In the genomic region with DNA sequence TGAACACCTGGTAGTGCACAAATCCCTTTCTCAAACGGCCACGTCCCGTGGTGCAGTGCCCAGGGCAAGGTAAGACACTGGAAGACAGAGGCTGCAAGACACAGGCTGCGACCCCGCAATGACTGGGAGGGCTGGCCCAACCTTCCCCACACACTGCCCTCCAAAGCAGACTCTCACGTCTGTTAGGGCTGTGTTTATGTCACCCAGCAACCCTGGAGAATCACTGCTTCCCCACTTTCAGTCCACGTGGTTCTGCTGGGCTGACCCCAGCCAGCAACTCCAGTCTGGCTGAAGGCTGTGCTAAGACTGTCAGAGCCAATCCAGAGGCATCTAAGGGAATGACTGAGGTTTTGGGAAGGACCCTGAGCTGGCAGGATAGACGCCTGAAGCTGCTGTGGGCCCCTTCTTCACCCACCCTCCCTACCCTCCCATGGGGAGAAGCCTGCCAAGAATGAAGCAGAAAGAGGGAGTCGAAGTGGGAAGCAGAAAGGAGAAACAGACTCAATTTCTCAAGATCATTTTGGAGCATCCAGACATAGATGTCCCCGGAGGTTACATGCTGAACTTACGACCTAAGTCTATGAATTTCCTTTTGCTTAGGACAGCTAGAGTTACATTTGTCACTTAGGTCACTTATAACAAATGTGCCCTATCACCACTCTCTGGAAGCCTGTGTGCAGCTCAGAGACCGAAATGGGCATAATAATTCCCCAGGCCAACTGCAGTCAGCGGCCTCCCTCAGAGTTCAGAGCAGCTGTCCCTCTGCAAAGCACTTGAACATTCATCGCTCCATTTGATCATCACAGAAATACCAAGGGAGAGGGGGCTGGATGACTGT, we compare ENCODE assay signal across 12 cellular contexts. TPM values are rescaled to one million over a fixed set of nuclear protein-coding genes. Genes with fewer than 3 reads are reported as not detected.
DNase-seq lines count a peak whose midpoint lies in the region; ATAC-seq and TF ChIP-seq lines count a peak whose summit lies in the region.
"Had no signal": no experiment of that assay in that cellular context is flagged by ENCODE, and none has a peak within 500 bp of the region (broad histone marks: within the 10 kb centered on the region; RNA-seq: fewer than 3 reads in every experiment).

No MANE protein-coding gene starts in this region.

- peak overlapping the region; percentile 10 to 34 for H3K27ac ChIP-seq in breast epithelium
- no peak overlapping the region for H3K27ac ChIP-seq in mammary epithelial cell (ENCODE audit: insufficient read depth, low read depth, low read length)
- peak overlapping the region; percentile 65 for H3K27ac ChIP-seq in fibroblast of lung (ENCODE audit: insufficient read depth, low read length)
- H3K27ac ChIP-seq in muscle layer of colon (ENCODE audit: low read depth, low read length), result peak overlapping the region; percentile 67
- peak overlapping the region; percentile 13 for H3K27ac ChIP-seq in upper lobe of right lung

- BruUV-seq in mammary epithelial cell (replicated peaks; lab: Mats Ljungman, UMichigan), result no TSS peak

- no peaks in the 10 kb centered on the region for H4K20me1 ChIP-seq in mammary epithelial cell (ENCODE audit: insufficient read depth, low read length)
- H4K20me1 ChIP-seq in fibroblast of lung (ENCODE audit: control insufficient read depth, extremely low read depth, insufficient read depth, low read length), result no peaks in the 10 kb centered on the region

- no peaks in the 10 kb centered on the region for H3K9me3 ChIP-seq in breast epithelium
- H3K9me3 ChIP-seq in mammary epithelial cell (replicated peaks; ENCODE audit: insufficient read depth, low read length), result no peaks in the 10 kb centered on the region
- H3K9me3 ChIP-seq in fibroblast of lung (ENCODE audit: control insufficient read depth, insufficient read depth, low read depth, low read length), result no peaks in the 10 kb centered on the region
- H3K9me3 ChIP-seq in muscle layer of colon (ENCODE audit: low read length), result no peaks in the 10 kb centered on the region
- no peaks in the 10 kb centered on the region for H3K9me3 ChIP-seq in upper lobe of right lung

- dilution Hi-C loops in mammary epithelial cell (cut with HindIII; ENCODE audit: low sequenced_read_pairs), result no loop called here

- CTCF ChIA-PET in mammary epithelial cell (lab: Charles Lee; ENCODE audit: low non-redundant PET), result no interaction called here

- H3K79me2 ChIP-seq in mammary epithelial cell (ENCODE audit: insufficient read depth, low read length) (no peaks in the 10 kb centered on the region), fibroblast of lung (ENCODE audit: control insufficient read depth, insufficient read depth, low read length) (no peaks in the 10 kb centered on the region)

- TF ChIP-seq CTCF in breast epithelium (IDR thresholded peaks at IDR 0.05) (no peak), mammary epithelial cell (conservative IDR thresholded peaks at IDR 0.05 in 1 of 2, IDR thresholded peaks at IDR 0.05 in 1 of 2; ENCODE audit: extremely low read depth in 1 of 2, insufficient read depth in 1 of 2, low read depth in 1 of 2, low read length in 2 of 2) (no peak), fibroblast of lung (conservative IDR thresholded peaks at IDR 0.05 in 1 of 2, IDR thresholded peaks at IDR 0.05 in 1 of 2; ENCODE audit: low read depth in 1 of 2, low read length in 2 of 2) (no peak), upper lobe of right lung (IDR thresholded peaks at IDR 0.05) (no peak)

- H3K36me3 ChIP-seq in breast epithelium (no peaks in the 10 kb centered on the region), mammary epithelial cell (ENCODE audit: insufficient read depth, low read length) (no peaks in the 10 kb centered on the region), fibroblast of lung (ENCODE audit: control insufficient read depth, insufficient read depth, low read length) (peaks cover 3% of the 10 kb centered on the region), muscle layer of colon (ENCODE audit: insufficient read depth, low read length) (peaks cover 4% of the 10 kb centered on the region), upper lobe of right lung (peaks cover 4% of the 10 kb centered on the region)

- ATAC-seq in upper lobe of right lung (peak; percentile 92), HG02623 (IDR thresholded peaks at IDR 0.05; ENCODE audit: unreplicated experiment) (no peak)

- in situ Hi-C loops in mammary epithelial cell (cut with MboI; ENCODE audit: low sequenced_read_pairs in 2 of 2), result no loop called here

- H3K4me1 ChIP-seq in breast epithelium, result no peaks in the 10 kb centered on the region
- no peaks in the 10 kb centered on the region for H3K4me1 ChIP-seq in mammary epithelial cell (ENCODE audit: insufficient read depth, low read length)
- peaks cover 8% of the 10 kb centered on the region for H3K4me1 ChIP-seq in fibroblast of lung (ENCODE audit: control insufficient read depth, extremely low read depth, insufficient read depth, low read length)
- peaks cover 20% of the 10 kb centered on the region for H3K4me1 ChIP-seq in muscle layer of colon (ENCODE audit: insufficient read depth, low read length)
- peaks cover 6% of the 10 kb centered on the region for H3K4me1 ChIP-seq in upper lobe of right lung

- H2AFZ ChIP-seq in mammary epithelial cell (ENCODE audit: low read depth, low read length) (no peak overlapping the region), fibroblast of lung (ENCODE audit: low read length) (peak overlapping the region; percentile 78)

- no peaks in the 10 kb centered on the region for H3K27me3 ChIP-seq in breast epithelium
- H3K27me3 ChIP-seq in mammary epithelial cell (ENCODE audit: insufficient read depth, low read length), result no peaks in the 10 kb centered on the region
- H3K27me3 ChIP-seq in fibroblast of lung (ENCODE audit: control insufficient read depth, insufficient read depth, low read length), result no peaks in the 10 kb centered on the region
- H3K27me3 ChIP-seq in muscle layer of colon (ENCODE audit: control insufficient read depth in 1 of 2, insufficient read depth in 2 of 2, low read length in 2 of 2), result no peaks in the 10 kb centered on the region
- H3K27me3 ChIP-seq in upper lobe of right lung, result no peaks in the 10 kb centered on the region

- WGBS in mammary epithelial cell (ENCODE audit: low coverage, missing lambda C conversion rate), result 51% methylated on average over 13 of the region's 14 CpGs

- no peak for TF ChIP-seq POLR2A in breast epithelium (IDR thresholded peaks at IDR 0.05)

- no peak overlapping the region for H3K9ac ChIP-seq in mammary epithelial cell (ENCODE audit: insufficient read depth, low read length)
- H3K9ac ChIP-seq in fibroblast of lung (ENCODE audit: insufficient read depth, low read length), result peak overlapping the region; percentile 50
- no peak overlapping the region for H3K9ac ChIP-seq in muscle layer of colon (ENCODE audit: low read length)

- H3K4me2 ChIP-seq in mammary epithelial cell (ENCODE audit: insufficient read depth, low read depth, low read length) (no peak overlapping the region), fibroblast of lung (ENCODE audit: extremely low read depth, insufficient read depth, low read length) (peak overlapping the region; percentile 15)
- H3K4me2 ChIP-seq: smooth muscle cell had no signal

- no peak for DNase-seq in breast epithelium (ENCODE audit: low spot score in 2 of 2)
- DNase-seq in mammary epithelial cell, result no peak
- DNase-seq in fibroblast of lung (ENCODE audit: low read depth in 2 of 2), result peak in 1 of 2 donors; percentile 49
- DNase-seq in upper lobe of right lung, result peak; percentile 69
- DNase-seq in DMS79 treated with DMSO at 0.1 percent for 48 hours (lab: John Stamatoyannopoulos, UW), result no peak
- no peak for DNase-seq in occipital lobe (lab: John Stamatoyannopoulos, UW)
- DNase-seq: activated CD8-positive, alpha-beta memory T cell treated with anti-CD3 and anti-CD28 coated beads, Interleukin-2, amount 50 U/mL, for 48 hours; NCI-H526 treated with DMSO at 0.1 percent for 48 hours; stimulated activated naive CD4-positive, alpha-beta T cell had no signal

- intact Hi-C loops in breast epithelium (cut with DNase I; ENCODE audit: low total_unique reads), result no loop called here
- intact Hi-C loops in mammary epithelial cell (cut with micrococcal nuclease), result no loop called here
- intact Hi-C loops in upper lobe of right lung (cut with DNase I), result no loop called here

- H3K4me3 ChIP-seq in breast epithelium (no peak overlapping the region), mammary epithelial cell (replicated peaks in 1 of 3; ENCODE audit: insufficient read depth in 1 of 3, low read depth in 2 of 3, low read length in 3 of 3) (no peak overlapping the region), fibroblast of lung (replicated peaks in 1 of 4; ENCODE audit: control extremely low read depth in 1 of 4, insufficient read depth in 1 of 4, low read depth in 3 of 4, low read length in 4 of 4) (no peak overlapping the region), muscle layer of colon (ENCODE audit: low read depth in 1 of 2, low read length in 2 of 2) (no peak overlapping the region), upper lobe of right lung (no peak overlapping the region)
- H3K4me3 ChIP-seq: smooth muscle cell had no signal

RNA-seq across cellular contexts. Expression of gene KDM2B, which starts 11.6 kb away (rescaled TPM):
- total RNA-seq in breast epithelium (10 to 100 TPM; 12.3 to 26.8 (median 16.7) TPM), mammary epithelial cell (10 to 100 TPM; 18.3 to 21.7 TPM), fibroblast of lung (13.1 and 21.6 TPM in 2 replicates), upper lobe of right lung (35.4 TPM), occipital lobe (113 TPM)
- polyA plus RNA-seq in mammary epithelial cell (14.3 TPM), fibroblast of lung (9.8 and 18.7 TPM in 2 replicates)
- polyA minus RNA-seq in mammary epithelial cell (20.8 TPM), fibroblast of lung (ENCODE audit: low replicate concordance) (99.6 and 117 TPM in 2 replicates)
- 12.3 and 20.7 TPM in 2 replicates for polyA plus RNA-seq in fibroblast of lung (2012)

RNA-seq across cellular contexts. Expression of gene ORAI1, which starts 57.1 kb away (rescaled TPM):
- total RNA-seq in breast epithelium, result 10 to 100 TPM in 1 of 3 donors, 1 to 10 TPM in 2; 6.0 to 12.5 (median 6.7) TPM
- 10 to 100 TPM in 1 of 2 donors, 1 to 10 TPM in 1; 3.3 to 23.1 TPM for total RNA-seq in mammary epithelial cell
- polyA plus RNA-seq in mammary epithelial cell, result 21.8 TPM
- 10.4 TPM for polyA minus RNA-seq in mammary epithelial cell
- total RNA-seq in fibroblast of lung, result 5.6 and 8.1 TPM in 2 replicates
- 7.4 and 13.0 TPM in 2 replicates for polyA plus RNA-seq in fibroblast of lung
- polyA plus RNA-seq in fibroblast of lung (2012), result 14.4 and 25.9 TPM in 2 replicates
- 14.4 and 16.0 TPM in 2 replicates for polyA minus RNA-seq in fibroblast of lung (ENCODE audit: low replicate concordance)
- 32.4 TPM for total RNA-seq in upper lobe of right lung
- total RNA-seq in occipital lobe, result 1.9 TPM
